23 cellular contexts compared by ENCODE assay signal in the genomic region with DNA sequence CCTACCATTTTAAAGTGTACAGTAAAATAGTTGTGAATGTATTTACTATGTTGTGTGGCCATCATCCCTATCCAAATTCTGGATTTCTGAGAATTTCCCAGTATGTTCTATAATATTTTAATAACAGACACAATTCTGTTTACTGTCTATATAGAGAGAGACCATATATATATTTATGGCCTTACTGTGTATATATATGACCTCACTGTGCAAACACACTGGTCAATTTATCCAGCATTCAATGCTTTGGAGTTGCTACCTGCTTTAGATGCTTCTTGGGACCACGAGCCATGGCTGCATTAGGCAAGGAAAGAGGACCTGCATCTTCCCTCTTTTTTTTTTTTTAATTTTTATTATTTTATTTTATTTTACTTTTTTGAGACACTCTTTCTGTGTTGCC.
"Had no signal": no experiment of that assay in that cellular context is flagged by ENCODE, and none has a peak within 500 bp of the region (broad histone marks: within the 10 kb centered on the region; RNA-seq: fewer than 3 reads in every experiment).

No MANE protein-coding gene starts in this region.

- H3K27ac ChIP-seq: upper lobe of right lung, VCaP had no signal

- H3K36me3 ChIP-seq: colonic mucosa, esophagus muscularis mucosa, lower lobe of right lung, thoracic aorta, upper lobe of right lung had no signal

- ATAC-seq: effector memory CD8-positive, alpha-beta T cell; natural killer cell; sciatic nerve; T-cell had no signal

- H3K27ac Mint-ChIP-seq: activated naive CD8-positive, alpha-beta T cell treated with anti-CD3 and anti-CD28 coated beads for 36 hours; activated T-helper 2 cell treated with anti-CD3 and anti-CD28 coated beads, Interferon-gamma antibody, Interleukin-2, Interleukin-4, amounts not matched to agents 10 μg/mL and 5 μg/mL and 100 μg/mL, durations not matched to agents 14 hours and 24 hours and 36 hours; effector memory CD8-positive, alpha-beta T cell; T-helper 2 cell treated with Interferon-gamma antibody and Interleukin-4, amounts not matched to agents 5 μg/mL and 100 μg/mL, for 36 hours had no signal

- H3K4me3 Mint-ChIP-seq: activated naive CD8-positive, alpha-beta T cell treated with anti-CD3 and anti-CD28 coated beads for 36 hours; central memory CD8-positive, alpha-beta T cell; effector memory CD8-positive, alpha-beta T cell; natural killer cell; T-helper 2 cell treated with Interferon-gamma antibody and Interleukin-4, amounts not matched to agents 5 μg/mL and 100 μg/mL, for 36 hours had no signal

- H3K9me3 Mint-ChIP-seq: activated naive CD8-positive, alpha-beta T cell treated with anti-CD3 and anti-CD28 coated beads for 36 hours; activated T-helper 2 cell treated with anti-CD3 and anti-CD28 coated beads, Interferon-gamma antibody, Interleukin-2, Interleukin-4, amounts not matched to agents 10 μg/mL and 5 μg/mL and 100 μg/mL, durations not matched to agents 14 hours and 24 hours and 36 hours; central memory CD8-positive, alpha-beta T cell; effector memory CD8-positive, alpha-beta T cell; natural killer cell; T-cell; T-helper 2 cell treated with Interferon-gamma antibody and Interleukin-4, amounts not matched to agents 5 μg/mL and 100 μg/mL, for 36 hours had no signal

- H3K9me3 ChIP-seq: colonic mucosa, esophagus muscularis mucosa, lower lobe of right lung, thoracic aorta, upper lobe of right lung had no signal

- H3K27me3 Mint-ChIP-seq: activated naive CD8-positive, alpha-beta T cell treated with anti-CD3 and anti-CD28 coated beads for 36 hours; central memory CD8-positive, alpha-beta T cell; effector memory CD8-positive, alpha-beta T cell; T-cell had no signal

- H3K4me3 ChIP-seq: colonic mucosa, dorsolateral prefrontal cortex, esophagus muscularis mucosa, lower lobe of right lung, thoracic aorta, upper lobe of right lung had no signal

- DNase-seq: activated CD4-positive, alpha-beta T cell treated with anti-CD3 and anti-CD28 coated beads, Interleukin-2, amount 50 U/mL, for 1 hour; activated CD4-positive, CD25-positive, alpha-beta regulatory T cell treated with anti-CD3 and anti-CD28 coated beads, Interleukin-2, amount 50 U/mL, for 72 hours; activated naive CD4-positive, alpha-beta T cell; activated naive CD8-positive, alpha-beta T cell treated with anti-CD3 and anti-CD28 coated beads for 36 hours; activated T-cell treated with anti-CD3 and anti-CD28 coated beads, Interleukin-2, amount 50 U/mL, for 1 hour; colonic mucosa; dorsolateral prefrontal cortex; effector memory CD8-positive, alpha-beta T cell; hypothalamus; lower lobe of right lung; natural killer cell; small intestine; stimulated activated CD4-positive, alpha-beta T cell treated with anti-CD3 and anti-CD28 coated beads, Interleukin-15, amount 100 ng/mL, for 24 hours; stimulated activated naive CD4-positive, alpha-beta T cell; upper lobe of right lung had no signal

- H3K27me3 ChIP-seq: colonic mucosa, dorsolateral prefrontal cortex, esophagus muscularis mucosa, upper lobe of right lung had no signal

- H3K36me3 Mint-ChIP-seq: activated naive CD8-positive, alpha-beta T cell treated with anti-CD3 and anti-CD28 coated beads for 36 hours; natural killer cell; T-cell had no signal
